17 cellular contexts compared by ENCODE assay signal in genomic region chr1:10664251-10664650, GRCh38.
DNase-seq lines count a peak whose midpoint lies in the region; ATAC-seq and TF ChIP-seq lines count a peak whose summit lies in the region.
"Had no signal": no experiment of that assay in that cellular context is flagged by ENCODE, and none has a peak within 500 bp of the region (broad histone marks: within the 10 kb centered on the region; RNA-seq: fewer than 3 reads in every experiment).

No MANE protein-coding gene starts in this region.

- H3K9me3 Mint-ChIP-seq in GM23338, result no peaks in the 10 kb centered on the region
- H3K9me3 Mint-ChIP-seq in activated CD4-positive, alpha-beta memory T cell treated with anti-CD3 and anti-CD28 coated beads for 36 hours, result no peaks in the 10 kb centered on the region
- H3K9me3 Mint-ChIP-seq: activated naive CD8-positive, alpha-beta T cell treated with anti-CD3 and anti-CD28 coated beads, Interleukin-2, amount 50 U/mL, for 24 hours had no signal

- CTCF ChIA-PET in activated CD4-positive, alpha-beta memory T cell treated with anti-CD3 and anti-CD28 coated beads for 36 hours (lab: Charles Lee), result no interaction called here

- H3K27me3 Mint-ChIP-seq in GM23338 (ENCODE audit: insufficient read depth, low read depth, poor library complexity), result peaks cover 5% of the 10 kb centered on the region
- H3K27me3 Mint-ChIP-seq in activated CD4-positive, alpha-beta memory T cell treated with anti-CD3 and anti-CD28 coated beads for 36 hours, result no peaks in the 10 kb centered on the region
- H3K27me3 Mint-ChIP-seq: activated naive CD8-positive, alpha-beta T cell treated with anti-CD3 and anti-CD28 coated beads, Interleukin-2, amount 50 U/mL, for 24 hours had no signal

- H3K4me3 Mint-ChIP-seq in GM23338, result no peak overlapping the region
- no peak overlapping the region for H3K4me3 Mint-ChIP-seq in activated CD4-positive, alpha-beta memory T cell treated with anti-CD3 and anti-CD28 coated beads for 36 hours
- H3K4me3 Mint-ChIP-seq: activated naive CD8-positive, alpha-beta T cell treated with anti-CD3 and anti-CD28 coated beads, Interleukin-2, amount 50 U/mL, for 24 hours had no signal

- H4K20me1 ChIP-seq in GM23338 (replicated peaks; ENCODE audit: insufficient read depth), result no peaks in the 10 kb centered on the region

- H3K4me1 ChIP-seq in GM23338 (ENCODE audit: insufficient read depth) (no peaks in the 10 kb centered on the region), esophagus muscularis mucosa (peaks cover 62 to 84% (median 74%) of the 10 kb centered on the region in 4 donors), right lobe of liver (peaks cover 0 to 56% (median 32%) of the 10 kb centered on the region in 4 donors)
- H3K4me1 ChIP-seq: SJSA1 had no signal

- H3K9me3 ChIP-seq in esophagus muscularis mucosa, result no peaks in the 10 kb centered on the region
- no peaks in the 10 kb centered on the region for H3K9me3 ChIP-seq in right lobe of liver
- H3K9me3 ChIP-seq: SJSA1 had no signal

- H3K27ac ChIP-seq in GM23338 (ENCODE audit: low read depth), result 0 out of 2 replicates have a peak overlapping the region, but pooled peaks have one; percentile 69
- peak overlapping the region; percentile 86 to 96 (median 91) for H3K27ac ChIP-seq in esophagus muscularis mucosa (replicated peaks in 1 of 4)
- peak overlapping the region; percentile 17 to 90 (median 71) for H3K27ac ChIP-seq in right lobe of liver
- H3K27ac ChIP-seq: SJSA1 had no signal

- no peaks in the 10 kb centered on the region for H3K27me3 ChIP-seq in GM23338 (ENCODE audit: insufficient read depth)
- no peaks in the 10 kb centered on the region for H3K27me3 ChIP-seq in esophagus muscularis mucosa
- no peaks in the 10 kb centered on the region for H3K27me3 ChIP-seq in right lobe of liver

- intact Hi-C loops in esophagus muscularis mucosa (cut with DNase I), result no loop called here
- intact Hi-C loops in right lobe of liver (cut with DNase I), result no loop called here
- intact Hi-C loops in activated CD4-positive, alpha-beta memory T cell treated with anti-CD3 and anti-CD28 coated beads for 36 hours (cut with micrococcal nuclease), result no loop called here

- DNase-seq in GM23338 (ENCODE audit: low spot score) (no peak), esophagus muscularis mucosa (ENCODE audit: extremely low spot score) (no peak), right lobe of liver (peak; percentile 83 to 95 (median 93)), retina (peak; percentile 64), NCI-H345 (lab: John Stamatoyannopoulos, UW) (no peak), DMS53 (lab: John Stamatoyannopoulos, UW) (no peak)
- no peak for DNase-seq in activated CD4-positive, alpha-beta memory T cell treated with anti-CD3 and anti-CD28 coated beads for 36 hours
- DNase-seq: ACHN; activated naive CD8-positive, alpha-beta T cell treated with anti-CD3 and anti-CD28 coated beads, Interleukin-2, amount 50 U/mL, for 24 hours; activated T-cell treated with anti-CD3 and anti-CD28 coated beads, Interleukin-2, amount 50 U/mL, for 48 hours; COR-L47; KBM-7; NCI-H1092 treated with DMSO at 0.1 percent for 48 hours; NCI-H446; occipital lobe had no signal

- H3K4me3 ChIP-seq in GM23338 (no peak overlapping the region), esophagus muscularis mucosa (no peak overlapping the region), right lobe of liver (no peak overlapping the region)
- H3K4me3 ChIP-seq: SJSA1 had no signal

- TF ChIP-seq EP300 in esophagus muscularis mucosa (IDR thresholded peaks at IDR 0.05), result no peak

- TF ChIP-seq CTCF in GM23338 (conservative IDR thresholded peaks at IDR 0.05; ENCODE audit: low read depth in 2 of 2), result no peak
- TF ChIP-seq CTCF in esophagus muscularis mucosa (IDR thresholded peaks at IDR 0.05), result no peak
- no peak for TF ChIP-seq CTCF in right lobe of liver (IDR thresholded peaks at IDR 0.05)

- WGBS in esophagus muscularis mucosa, result 51% methylated on average over 13 of the region's 15 CpGs
- WGBS in right lobe of liver (ENCODE audit: insufficient coverage, low coverage, low lambda C conversion rate, missing lambda C conversion rate), result 52% methylated on average over 8 of the region's 15 CpGs

- POLR2A ChIA-PET in activated CD4-positive, alpha-beta memory T cell treated with anti-CD3 and anti-CD28 coated beads for 36 hours (lab: Charles Lee), result no interaction called here

- no peak overlapping the region for H3K27ac Mint-ChIP-seq in GM23338
- no peak overlapping the region for H3K27ac Mint-ChIP-seq in activated CD4-positive, alpha-beta memory T cell treated with anti-CD3 and anti-CD28 coated beads for 36 hours
- H3K27ac Mint-ChIP-seq: activated naive CD8-positive, alpha-beta T cell treated with anti-CD3 and anti-CD28 coated beads, Interleukin-2, amount 50 U/mL, for 24 hours had no signal

- no peaks in the 10 kb centered on the region for H3K9me2 ChIP-seq in GM23338 (ENCODE audit: insufficient read depth)

- H3K4me1 Mint-ChIP-seq in GM23338, result peaks cover 25% of the 10 kb centered on the region
- H3K4me1 Mint-ChIP-seq in activated CD4-positive, alpha-beta memory T cell treated with anti-CD3 and anti-CD28 coated beads for 36 hours (ENCODE audit: low read depth), result no peaks in the 10 kb centered on the region
- H3K4me1 Mint-ChIP-seq: activated naive CD8-positive, alpha-beta T cell treated with anti-CD3 and anti-CD28 coated beads, Interleukin-2, amount 50 U/mL, for 24 hours had no signal

- H3K36me3 ChIP-seq in GM23338 (ENCODE audit: insufficient read depth) (no peaks in the 10 kb centered on the region), esophagus muscularis mucosa (peaks cover 7 to 36% (median 21%) of the 10 kb centered on the region in 4 donors), right lobe of liver (no peaks in the 10 kb centered on the region)
- H3K36me3 ChIP-seq: SJSA1 had no signal

- peaks cover 7% of the 10 kb centered on the region for H3F3A ChIP-seq in GM23338 (replicated peaks; ENCODE audit: low read depth)

- TF ChIP-seq POLR2A in esophagus muscularis mucosa (IDR thresholded peaks at IDR 0.05; ENCODE audit: low read depth) (no peak), right lobe of liver (IDR thresholded peaks at IDR 0.05) (no peak)

- no peak overlapping the region for H2AFZ ChIP-seq in GM23338

- H3K79me2 ChIP-seq in GM23338 (replicated peaks; ENCODE audit: insufficient read depth), result no peaks in the 10 kb centered on the region

- no peaks in the 10 kb centered on the region for H3K36me3 Mint-ChIP-seq in GM23338 (ENCODE audit: low read depth)
- no peaks in the 10 kb centered on the region for H3K36me3 Mint-ChIP-seq in activated CD4-positive, alpha-beta memory T cell treated with anti-CD3 and anti-CD28 coated beads for 36 hours

- no peak overlapping the region for H3K4me2 ChIP-seq in GM23338

- ATAC-seq in GM23338, result no peak
- ATAC-seq in right lobe of liver, result peak; percentile 61 to 79 (median 75)
- ATAC-seq in GM18502 (IDR thresholded peaks at IDR 0.05; ENCODE audit: poor library complexity, unreplicated experiment), result no peak
- ATAC-seq: activated naive CD8-positive, alpha-beta T cell treated with anti-CD3 and anti-CD28 coated beads, Interleukin-2, amount 50 U/mL, for 24 hours had no signal

TF ChIP-seq in GM23338, 12 proteins besides CTCF, POLR2A, EP300 and RAD21 (continues in another document):
- TF ChIP-seq ETS1 (IDR thresholded peaks at IDR 0.05) (no peak), NANOG (IDR thresholded peaks at IDR 0.05; ENCODE audit: borderline replicate concordance) (no peak), EZH2phosphoT487 (IDR thresholded peaks at IDR 0.05; ENCODE audit: unreplicated experiment) (no peak), JUNB (IDR thresholded peaks at IDR 0.05; ENCODE audit: unreplicated experiment) (no peak)

Comparison
In these comparisons a context has a peak if more than half of its experiments do, and no peak if none do; other contexts are left out.
1. ATAC-seq: peak in right lobe of liver (4 of 4); none in GM23338 (single experiment) and GM18502 (single experiment).
2. DNase-seq: peak in right lobe of liver (3 of 3) and retina (single experiment); none in GM23338 (single experiment), esophagus muscularis mucosa (single experiment), activated CD4-positive, alpha-beta memory T cell treated with anti-CD3 and anti-CD28 coated beads for 36 hours (single experiment), NCI-H345 (single experiment) and DMS53 (single experiment).
3. Peak in every context shown above with its lines, with median percentiles within 50 percentile points of each other: H3K27ac ChIP-seq.